Comparison of ENCODE assay signal across 18 cellular contexts in the genomic region with DNA sequence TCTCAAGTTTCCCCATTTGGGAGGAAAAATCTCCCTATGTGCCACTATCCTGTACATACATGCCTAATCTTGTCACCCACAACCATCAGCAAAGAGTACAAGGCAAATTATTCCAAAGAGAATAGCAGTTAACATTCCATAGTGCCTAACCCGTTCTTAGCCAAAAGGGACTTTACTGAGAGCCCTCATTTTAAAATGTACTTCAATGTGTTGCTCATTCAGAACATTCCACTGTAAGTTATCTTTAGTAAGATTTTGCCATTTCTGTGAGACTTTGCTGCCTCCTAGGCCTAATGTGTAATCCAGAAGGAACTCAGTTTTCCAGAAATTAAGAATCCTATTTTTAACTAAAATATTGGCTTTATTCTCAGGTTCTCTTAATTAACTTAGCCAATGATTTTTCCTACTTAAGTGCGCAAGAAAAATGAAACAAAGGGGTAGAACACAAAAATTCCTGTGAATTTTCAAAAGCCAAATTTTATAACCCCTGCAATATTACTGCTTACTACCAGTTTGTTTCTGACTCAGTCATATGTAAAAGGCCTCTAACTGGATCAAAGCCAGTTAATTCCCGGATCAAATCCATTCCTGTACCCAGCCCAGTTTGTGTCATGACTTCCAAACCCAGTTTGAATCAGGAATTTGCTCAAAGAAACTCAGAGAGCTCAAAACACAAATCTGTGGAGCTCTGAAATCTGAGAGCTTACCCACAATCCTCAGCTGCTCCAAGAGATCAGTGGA. TPM values are rescaled to one million over a fixed set of nuclear protein-coding genes. Genes with fewer than 3 reads are reported as not detected.
DNase-seq lines count a peak whose midpoint lies in the region; ATAC-seq lines count a peak whose summit lies in the region.
"Had no signal": no experiment of that assay in that cellular context is flagged by ENCODE, and none has a peak within 500 bp of the region (broad histone marks: within the 10 kb centered on the region; RNA-seq: fewer than 3 reads in every experiment).

No MANE protein-coding gene starts in this region.

- peaks cover 2% of the 10 kb centered on the region for H3K27me3 Mint-ChIP-seq in activated CD8-positive, alpha-beta memory T cell treated with anti-CD3 and anti-CD28 coated beads, Interleukin-2, amount 10 ng/mL, durations not matched to agents 7 days and 5 days
- H3K27me3 Mint-ChIP-seq in activated T-helper 17 cell treated with anti-CD3 and anti-CD28 coated beads, Interleukin-2, amount 50 U/mL, for 72 hours = no peaks in the 10 kb centered on the region
- H3K27me3 Mint-ChIP-seq in stimulated activated naive CD8-positive, alpha-beta T cell treated with anti-CD3 and anti-CD28 coated beads, Interleukin-15, amount 100 ng/mL, for 72 hours = peaks cover 18% of the 10 kb centered on the region

- H3K9me3 Mint-ChIP-seq in activated CD8-positive, alpha-beta memory T cell treated with anti-CD3 and anti-CD28 coated beads, Interleukin-2, amount 10 ng/mL, durations not matched to agents 7 days and 5 days (ENCODE audit: low read depth) = peaks cover 4% of the 10 kb centered on the region
- H3K9me3 Mint-ChIP-seq in activated T-helper 17 cell treated with anti-CD3 and anti-CD28 coated beads, Interleukin-2, amount 50 U/mL, for 72 hours = no peaks in the 10 kb centered on the region
- H3K9me3 Mint-ChIP-seq in stimulated activated naive CD8-positive, alpha-beta T cell treated with anti-CD3 and anti-CD28 coated beads, Interleukin-15, amount 100 ng/mL, for 72 hours = peaks cover 5 to 7% of the 10 kb centered on the region in 2 donors
- H3K9me3 Mint-ChIP-seq: natural killer cell treated with Interleukin-12 subunit alpha and Interleukin-12 subunit beta and Interleukin-15 and Interleukin-18, amount 100 ng/mL, for 72 hours had no signal

- H3K4me1 Mint-ChIP-seq in activated CD8-positive, alpha-beta memory T cell treated with anti-CD3 and anti-CD28 coated beads, Interleukin-2, amount 10 ng/mL, durations not matched to agents 7 days and 5 days = peaks cover 7% of the 10 kb centered on the region
- H3K4me1 Mint-ChIP-seq in activated T-helper 17 cell treated with anti-CD3 and anti-CD28 coated beads, Interleukin-2, amount 50 U/mL, for 72 hours = no peaks in the 10 kb centered on the region
- H3K4me1 Mint-ChIP-seq in stimulated activated naive CD8-positive, alpha-beta T cell treated with anti-CD3 and anti-CD28 coated beads, Interleukin-15, amount 100 ng/mL, for 72 hours = peaks cover 14% of the 10 kb centered on the region

- H3K4me3 Mint-ChIP-seq in activated CD8-positive, alpha-beta memory T cell treated with anti-CD3 and anti-CD28 coated beads, Interleukin-2, amount 10 ng/mL, durations not matched to agents 7 days and 5 days = peak overlapping the region; percentile 31
- H3K4me3 Mint-ChIP-seq in activated T-helper 17 cell treated with anti-CD3 and anti-CD28 coated beads, Interleukin-2, amount 50 U/mL, for 72 hours = peak overlapping the region; percentile 42
- peak overlapping the region; percentile 50 to 70 for H3K4me3 Mint-ChIP-seq in stimulated activated naive CD8-positive, alpha-beta T cell treated with anti-CD3 and anti-CD28 coated beads, Interleukin-15, amount 100 ng/mL, for 72 hours
- H3K4me3 Mint-ChIP-seq: CD4-positive, alpha-beta memory T cell; natural killer cell treated with Interleukin-12 subunit alpha and Interleukin-12 subunit beta and Interleukin-15 and Interleukin-18, amount 100 ng/mL, for 72 hours had no signal

- CTCF ChIA-PET in activated CD8-positive, alpha-beta memory T cell treated with anti-CD3 and anti-CD28 coated beads, Interleukin-2, amount 10 ng/mL, durations not matched to agents 7 days and 5 days (lab: Charles Lee) = interaction anchor here (2.8 kb wide), 1 partner anchor 11 kb away, joined by 20 read pairs; no protein-coding TSS in a partner anchor

- H3K36me3 Mint-ChIP-seq in activated CD8-positive, alpha-beta memory T cell treated with anti-CD3 and anti-CD28 coated beads, Interleukin-2, amount 10 ng/mL, durations not matched to agents 7 days and 5 days = peaks cover 8% of the 10 kb centered on the region
- no peaks in the 10 kb centered on the region for H3K36me3 Mint-ChIP-seq in activated T-helper 17 cell treated with anti-CD3 and anti-CD28 coated beads, Interleukin-2, amount 50 U/mL, for 72 hours (ENCODE audit: low read depth)
- H3K36me3 Mint-ChIP-seq: CD4-positive, alpha-beta memory T cell had no signal

- ATAC-seq in activated CD8-positive, alpha-beta memory T cell treated with anti-CD3 and anti-CD28 coated beads, Interleukin-2, amount 10 ng/mL, durations not matched to agents 7 days and 5 days = no peak
- no peak for ATAC-seq in activated T-helper 17 cell treated with anti-CD3 and anti-CD28 coated beads, Interleukin-2, amount 50 U/mL, for 72 hours (replicated peaks)
- ATAC-seq in esophagus mucosa (peak; percentile 50), GM21515 (IDR thresholded peaks at IDR 0.05; ENCODE audit: unreplicated experiment) (no peak)
- ATAC-seq in stimulated activated naive CD8-positive, alpha-beta T cell treated with anti-CD3 and anti-CD28 coated beads, Interleukin-15, amount 100 ng/mL, for 72 hours = no peak
- ATAC-seq: natural killer cell treated with Interleukin-12 subunit alpha and Interleukin-12 subunit beta and Interleukin-15 and Interleukin-18, amount 100 ng/mL, for 72 hours; upper lobe of right lung had no signal

- no peak for DNase-seq in activated CD8-positive, alpha-beta memory T cell treated with anti-CD3 and anti-CD28 coated beads, Interleukin-2, amount 10 ng/mL, durations not matched to agents 7 days and 5 days
- DNase-seq in activated CD8-positive, alpha-beta memory T cell treated with anti-CD3 and anti-CD28 coated beads for 24 hours = no peak
- no peak for DNase-seq in stimulated activated naive CD8-positive, alpha-beta T cell treated with anti-CD3 and anti-CD28 coated beads, Interleukin-15, amount 100 ng/mL, for 72 hours
- DNase-seq in DMS153 (lab: John Stamatoyannopoulos, UW) (no peak), superior temporal gyrus (ENCODE audit: extremely low spot score) (no peak)
- DNase-seq: activated CD4-positive, alpha-beta T cell treated with anti-CD3 and anti-CD28 coated beads, Interleukin-2, amount 50 U/mL, for 48 hours; activated effector memory CD4-positive, alpha-beta T cell treated with Interleukin-2 at 50 U/mL for 16 hours; aorta; CD4-positive, alpha-beta memory T cell; HCEC 1CT; NCI-H1417; NCI-H2171 treated with DMSO at 0.1 percent for 48 hours; upper lobe of right lung had no signal

- H3K27ac Mint-ChIP-seq in activated CD8-positive, alpha-beta memory T cell treated with anti-CD3 and anti-CD28 coated beads, Interleukin-2, amount 10 ng/mL, durations not matched to agents 7 days and 5 days = no peak overlapping the region
- H3K27ac Mint-ChIP-seq in activated T-helper 17 cell treated with anti-CD3 and anti-CD28 coated beads, Interleukin-2, amount 50 U/mL, for 72 hours = peak overlapping the region; percentile 19
- peak overlapping the region in 1 of 2 donors; percentile 72 for H3K27ac Mint-ChIP-seq in stimulated activated naive CD8-positive, alpha-beta T cell treated with anti-CD3 and anti-CD28 coated beads, Interleukin-15, amount 100 ng/mL, for 72 hours
- H3K27ac Mint-ChIP-seq: natural killer cell treated with Interleukin-12 subunit alpha and Interleukin-12 subunit beta and Interleukin-15 and Interleukin-18, amount 100 ng/mL, for 72 hours had no signal

RNA-seq across cellular contexts. Expression of a gene that starts 11.4 kb away (rescaled TPM):
- total RNA-seq in activated CD8-positive, alpha-beta memory T cell treated with anti-CD3 and anti-CD28 coated beads, Interleukin-2, amount 10 ng/mL, durations not matched to agents 7 days and 5 days = 10 to 100 TPM; 51.9 to 56.4 TPM
- 10 to 100 TPM; 42.3 to 48.6 TPM for total RNA-seq in activated T-helper 17 cell treated with anti-CD3 and anti-CD28 coated beads, Interleukin-2, amount 50 U/mL, for 72 hours
- total RNA-seq in esophagus mucosa = 29.0 TPM

RNA-seq across cellular contexts. Expression of a gene that starts 17.4 kb away (rescaled TPM):
- 10 to 100 TPM; 24.1 to 27.0 TPM for total RNA-seq in activated CD8-positive, alpha-beta memory T cell treated with anti-CD3 and anti-CD28 coated beads, Interleukin-2, amount 10 ng/mL, durations not matched to agents 7 days and 5 days
- total RNA-seq in activated T-helper 17 cell treated with anti-CD3 and anti-CD28 coated beads, Interleukin-2, amount 50 U/mL, for 72 hours = 10 to 100 TPM; 18.3 TPM
- 13.9 TPM for total RNA-seq in esophagus mucosa

RNA-seq across cellular contexts. Expression of a gene that starts 19.6 kb away (rescaled TPM):
- 100 to 1,000 TPM; 262 to 325 TPM for total RNA-seq in activated CD8-positive, alpha-beta memory T cell treated with anti-CD3 and anti-CD28 coated beads, Interleukin-2, amount 10 ng/mL, durations not matched to agents 7 days and 5 days
- 100 to 1,000 TPM; 284 to 285 TPM for total RNA-seq in activated T-helper 17 cell treated with anti-CD3 and anti-CD28 coated beads, Interleukin-2, amount 50 U/mL, for 72 hours
- total RNA-seq in esophagus mucosa = 241 TPM

RNA-seq across cellular contexts. Expression of a gene that starts 29.2 kb away (rescaled TPM):
- 1 to 10 TPM; 1.1 to 1.8 TPM for total RNA-seq in activated CD8-positive, alpha-beta memory T cell treated with anti-CD3 and anti-CD28 coated beads, Interleukin-2, amount 10 ng/mL, durations not matched to agents 7 days and 5 days
- under 1 TPM; 0.43 to 0.61 TPM for total RNA-seq in activated T-helper 17 cell treated with anti-CD3 and anti-CD28 coated beads, Interleukin-2, amount 50 U/mL, for 72 hours
- total RNA-seq in esophagus mucosa = 0.44 TPM
- total RNA-seq: smooth muscle cell had no signal

RNA-seq across cellular contexts. Expression of a gene that starts 38.0 kb away (rescaled TPM):
- 100 to 1,000 TPM; 313 to 344 TPM for total RNA-seq in activated CD8-positive, alpha-beta memory T cell treated with anti-CD3 and anti-CD28 coated beads, Interleukin-2, amount 10 ng/mL, durations not matched to agents 7 days and 5 days
- total RNA-seq in activated T-helper 17 cell treated with anti-CD3 and anti-CD28 coated beads, Interleukin-2, amount 50 U/mL, for 72 hours = 100 to 1,000 TPM; 288 to 364 TPM
- 273 TPM for total RNA-seq in esophagus mucosa
